ENCODE assay signal across 2 cellular contexts in the genomic region with DNA sequence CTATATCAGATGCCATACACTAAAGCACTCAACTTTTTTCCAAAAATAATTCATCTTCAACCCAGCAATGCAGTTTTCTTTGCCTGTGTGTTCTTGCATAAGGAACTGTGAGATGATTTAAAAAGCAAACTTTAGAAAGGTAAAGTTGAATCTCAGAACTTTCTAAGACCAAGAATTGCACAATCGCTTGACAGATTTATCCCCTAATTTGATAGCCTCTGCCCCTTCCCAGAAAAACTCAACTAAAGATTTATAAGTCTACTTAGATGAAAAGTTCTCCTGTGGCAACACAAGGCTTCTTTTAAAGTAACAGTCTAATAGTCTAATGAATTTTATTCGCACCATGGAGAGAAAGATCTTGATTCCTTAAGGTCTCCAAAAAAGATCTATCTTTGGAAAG.
TF ChIP-seq lines count a peak whose summit lies in the region.

No MANE protein-coding gene starts in this region.

TF ChIP-seq in Ishikawa, 13 proteins besides CTCF, POLR2A, EP300 and RAD21:
- TF ChIP-seq CEBPB (IDR thresholded peaks at IDR 0.05) (0 out of 2 replicates have a peak, but pooled peaks have one; percentile 38), ZBTB7A (IDR thresholded peaks at IDR 0.05; ENCODE audit: low read depth) (no peak), CREB1 (IDR thresholded peaks at IDR 0.05; ENCODE audit: low read depth) (no peak)
- TF ChIP-seq, protein P1, sequence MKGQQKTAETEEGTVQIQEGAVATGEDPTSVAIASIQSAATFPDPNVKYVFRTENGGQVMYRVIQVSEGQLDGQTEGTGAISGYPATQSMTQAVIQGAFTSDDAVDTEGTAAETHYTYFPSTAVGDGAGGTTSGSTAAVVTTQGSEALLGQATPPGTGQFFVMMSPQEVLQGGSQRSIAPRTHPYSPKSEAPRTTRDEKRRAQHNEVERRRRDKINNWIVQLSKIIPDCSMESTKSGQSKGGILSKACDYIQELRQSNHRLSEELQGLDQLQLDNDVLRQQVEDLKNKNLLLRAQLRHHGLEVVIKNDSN (IDR thresholded peaks at IDR 0.05): no peak
TF ChIP-seq in Ishikawa: peak in this region for 1.

TF ChIP-seq in H1, 55 proteins besides CTCF, POLR2A, EP300 and RAD21:
- TF ChIP-seq CEBPB (IDR thresholded peaks at IDR 0.05; ENCODE audit: low read depth, low read length) (peak; percentile 58; the same call in 1 of the 2 replicates), BACH1 (IDR thresholded peaks at IDR 0.05; ENCODE audit: low read length) (no peak), BCL11A (IDR thresholded peaks at IDR 0.05; ENCODE audit: low read depth in 2 of 2, low read length in 2 of 2) (no peak), JUND (IDR thresholded peaks at IDR 0.05; ENCODE audit: low read length) (no peak), ASH2L (IDR thresholded peaks at IDR 0.05; ENCODE audit: low read length) (no peak), SRF (IDR thresholded peaks at IDR 0.05; ENCODE audit: low read depth, low read length) (no peak), FOSL1 (IDR thresholded peaks at IDR 0.05; ENCODE audit: insufficient read depth, low read depth, low read length) (no peak)
- TF ChIP-seq, protein P2, sequence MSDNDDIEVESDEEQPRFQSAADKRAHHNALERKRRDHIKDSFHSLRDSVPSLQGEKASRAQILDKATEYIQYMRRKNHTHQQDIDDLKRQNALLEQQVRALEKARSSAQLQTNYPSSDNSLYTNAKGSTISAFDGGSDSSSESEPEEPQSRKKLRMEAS (IDR thresholded peaks at IDR 0.05): no peak
